1 cellular context compared by ENCODE assay signal in the genomic region with DNA sequence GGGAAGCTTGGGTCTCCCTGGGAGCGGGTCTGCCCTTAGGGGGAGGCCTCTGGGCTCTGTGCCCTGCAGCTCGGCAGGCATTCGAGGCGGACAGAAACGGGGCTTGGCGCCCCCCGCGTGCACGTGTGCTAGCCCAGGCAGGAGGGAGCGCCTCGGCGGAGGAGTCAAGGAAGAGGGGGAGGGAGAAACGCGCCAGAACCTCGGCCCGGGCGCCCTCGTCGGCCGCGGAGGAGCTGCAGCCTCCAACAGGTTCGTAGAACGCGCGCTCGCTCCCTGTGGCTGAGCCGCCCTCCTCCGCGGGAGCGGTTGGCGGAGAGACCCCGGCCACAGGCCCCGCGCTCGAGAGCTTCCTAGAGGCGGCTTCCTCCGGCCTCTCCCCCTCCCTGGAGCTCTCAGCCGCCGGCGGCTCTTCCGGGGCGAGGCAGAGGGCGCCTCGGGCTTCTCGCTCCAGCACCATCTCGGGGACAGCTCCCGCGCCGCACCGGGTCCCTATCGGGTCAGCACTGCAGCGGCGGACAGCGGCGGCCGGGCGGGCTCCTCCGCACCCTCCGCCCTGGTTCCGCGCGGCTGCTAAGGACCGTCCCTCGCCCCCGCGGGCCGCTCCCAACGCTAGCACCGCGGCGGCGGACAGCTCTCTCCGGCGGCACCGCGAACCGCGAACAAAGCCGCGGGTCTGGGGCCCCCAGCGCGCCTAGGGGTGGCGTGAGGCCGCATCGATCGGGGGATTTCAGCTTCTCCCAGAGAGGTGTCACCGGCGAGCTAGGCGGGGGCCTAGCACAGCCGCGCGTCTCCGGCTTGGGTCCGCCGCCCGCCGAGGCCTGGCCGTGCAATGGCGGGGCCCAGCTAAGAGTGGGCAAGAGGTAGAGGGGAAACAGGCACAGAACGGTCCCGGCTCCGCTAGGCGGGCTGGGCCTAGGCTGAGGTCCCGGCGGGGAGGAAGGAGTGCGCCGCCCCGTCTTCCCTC.
TF ChIP-seq lines count a peak whose summit lies in the region.

No MANE protein-coding gene starts in this region.

TF ChIP-seq in HepG2, 621 proteins besides CTCF, POLR2A, EP300 and RAD21 (continued from another document and continues in another):
- peak; percentile 100 for TF ChIP-seq ZNF570 (CRISPR knock-in tag; IDR thresholded peaks at IDR 0.05; ENCODE audit: borderline replicate concordance)
- peak; percentile 100 for TF ChIP-seq KLF6 (CRISPR knock-in tag; IDR thresholded peaks at IDR 0.05)
- TF ChIP-seq SMARCC2 (IDR thresholded peaks at IDR 0.05), result no peak
- TF ChIP-seq, protein P1, sequence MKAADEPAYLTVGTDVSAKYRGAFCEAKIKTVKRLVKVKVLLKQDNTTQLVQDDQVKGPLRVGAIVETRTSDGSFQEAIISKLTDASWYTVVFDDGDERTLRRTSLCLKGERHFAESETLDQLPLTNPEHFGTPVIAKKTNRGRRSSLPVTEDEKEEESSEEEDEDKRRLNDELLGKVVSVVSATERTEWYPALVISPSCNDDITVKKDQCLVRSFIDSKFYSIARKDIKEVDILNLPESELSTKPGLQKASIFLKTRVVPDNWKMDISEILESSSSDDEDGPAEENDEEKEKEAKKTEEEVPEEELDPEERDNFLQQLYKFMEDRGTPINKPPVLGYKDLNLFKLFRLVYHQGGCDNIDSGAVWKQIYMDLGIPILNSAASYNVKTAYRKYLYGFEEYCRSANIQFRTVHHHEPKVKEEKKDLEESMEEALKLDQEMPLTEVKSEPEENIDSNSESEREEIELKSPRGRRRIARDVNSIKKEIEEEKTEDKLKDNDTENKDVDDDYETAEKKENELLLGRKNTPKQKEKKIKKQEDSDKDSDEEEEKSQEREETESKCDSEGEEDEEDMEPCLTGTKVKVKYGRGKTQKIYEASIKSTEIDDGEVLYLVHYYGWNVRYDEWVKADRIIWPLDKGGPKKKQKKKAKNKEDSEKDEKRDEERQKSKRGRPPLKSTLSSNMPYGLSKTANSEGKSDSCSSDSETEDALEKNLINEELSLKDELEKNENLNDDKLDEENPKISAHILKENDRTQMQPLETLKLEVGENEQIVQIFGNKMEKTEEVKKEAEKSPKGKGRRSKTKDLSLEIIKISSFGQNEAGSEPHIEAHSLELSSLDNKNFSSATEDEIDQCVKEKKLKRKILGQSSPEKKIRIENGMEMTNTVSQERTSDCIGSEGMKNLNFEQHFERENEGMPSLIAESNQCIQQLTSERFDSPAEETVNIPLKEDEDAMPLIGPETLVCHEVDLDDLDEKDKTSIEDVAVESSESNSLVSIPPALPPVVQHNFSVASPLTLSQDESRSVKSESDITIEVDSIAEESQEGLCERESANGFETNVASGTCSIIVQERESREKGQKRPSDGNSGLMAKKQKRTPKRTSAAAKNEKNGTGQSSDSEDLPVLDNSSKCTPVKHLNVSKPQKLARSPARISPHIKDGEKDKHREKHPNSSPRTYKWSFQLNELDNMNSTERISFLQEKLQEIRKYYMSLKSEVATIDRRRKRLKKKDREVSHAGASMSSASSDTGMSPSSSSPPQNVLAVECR (CRISPR knock-in tag; IDR thresholded peaks at IDR 0.05; ENCODE audit: borderline replicate concordance), result peak; percentile 100
- TF ChIP-seq ZNF331 (CRISPR knock-in tag; IDR thresholded peaks at IDR 0.05), result peak; percentile 99
- TF ChIP-seq, protein P2, sequence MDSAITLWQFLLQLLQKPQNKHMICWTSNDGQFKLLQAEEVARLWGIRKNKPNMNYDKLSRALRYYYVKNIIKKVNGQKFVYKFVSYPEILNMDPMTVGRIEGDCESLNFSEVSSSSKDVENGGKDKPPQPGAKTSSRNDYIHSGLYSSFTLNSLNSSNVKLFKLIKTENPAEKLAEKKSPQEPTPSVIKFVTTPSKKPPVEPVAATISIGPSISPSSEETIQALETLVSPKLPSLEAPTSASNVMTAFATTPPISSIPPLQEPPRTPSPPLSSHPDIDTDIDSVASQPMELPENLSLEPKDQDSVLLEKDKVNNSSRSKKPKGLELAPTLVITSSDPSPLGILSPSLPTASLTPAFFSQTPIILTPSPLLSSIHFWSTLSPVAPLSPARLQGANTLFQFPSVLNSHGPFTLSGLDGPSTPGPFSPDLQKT (CRISPR knock-in tag; IDR thresholded peaks at IDR 0.05; ENCODE audit: borderline replicate concordance), result peak; percentile 99; the same call in 1 of the 2 replicates
- peak; percentile 100 for TF ChIP-seq ZNF790 (CRISPR knock-in tag; IDR thresholded peaks at IDR 0.05; ENCODE audit: borderline replicate concordance)
- peak; percentile 96 for TF ChIP-seq SMAD1 (CRISPR knock-in tag; IDR thresholded peaks at IDR 0.05; ENCODE audit: borderline replicate concordance, low read depth)
- TF ChIP-seq ZMYM3 (CRISPR knock-in tag; IDR thresholded peaks at IDR 0.05), result peak; percentile 36; the same call in 1 of the 2 replicates
- TF ChIP-seq, protein P3, sequence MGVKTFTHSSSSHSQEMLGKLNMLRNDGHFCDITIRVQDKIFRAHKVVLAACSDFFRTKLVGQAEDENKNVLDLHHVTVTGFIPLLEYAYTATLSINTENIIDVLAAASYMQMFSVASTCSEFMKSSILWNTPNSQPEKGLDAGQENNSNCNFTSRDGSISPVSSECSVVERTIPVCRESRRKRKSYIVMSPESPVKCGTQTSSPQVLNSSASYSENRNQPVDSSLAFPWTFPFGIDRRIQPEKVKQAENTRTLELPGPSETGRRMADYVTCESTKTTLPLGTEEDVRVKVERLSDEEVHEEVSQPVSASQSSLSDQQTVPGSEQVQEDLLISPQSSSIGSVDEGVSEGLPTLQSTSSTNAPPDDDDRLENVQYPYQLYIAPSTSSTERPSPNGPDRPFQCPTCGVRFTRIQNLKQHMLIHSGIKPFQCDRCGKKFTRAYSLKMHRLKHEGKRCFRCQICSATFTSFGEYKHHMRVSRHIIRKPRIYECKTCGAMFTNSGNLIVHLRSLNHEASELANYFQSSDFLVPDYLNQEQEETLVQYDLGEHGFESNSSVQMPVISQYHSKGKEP (CRISPR knock-in tag; IDR thresholded peaks at IDR 0.05), result peak; percentile 100
- TF ChIP-seq, protein P4, sequence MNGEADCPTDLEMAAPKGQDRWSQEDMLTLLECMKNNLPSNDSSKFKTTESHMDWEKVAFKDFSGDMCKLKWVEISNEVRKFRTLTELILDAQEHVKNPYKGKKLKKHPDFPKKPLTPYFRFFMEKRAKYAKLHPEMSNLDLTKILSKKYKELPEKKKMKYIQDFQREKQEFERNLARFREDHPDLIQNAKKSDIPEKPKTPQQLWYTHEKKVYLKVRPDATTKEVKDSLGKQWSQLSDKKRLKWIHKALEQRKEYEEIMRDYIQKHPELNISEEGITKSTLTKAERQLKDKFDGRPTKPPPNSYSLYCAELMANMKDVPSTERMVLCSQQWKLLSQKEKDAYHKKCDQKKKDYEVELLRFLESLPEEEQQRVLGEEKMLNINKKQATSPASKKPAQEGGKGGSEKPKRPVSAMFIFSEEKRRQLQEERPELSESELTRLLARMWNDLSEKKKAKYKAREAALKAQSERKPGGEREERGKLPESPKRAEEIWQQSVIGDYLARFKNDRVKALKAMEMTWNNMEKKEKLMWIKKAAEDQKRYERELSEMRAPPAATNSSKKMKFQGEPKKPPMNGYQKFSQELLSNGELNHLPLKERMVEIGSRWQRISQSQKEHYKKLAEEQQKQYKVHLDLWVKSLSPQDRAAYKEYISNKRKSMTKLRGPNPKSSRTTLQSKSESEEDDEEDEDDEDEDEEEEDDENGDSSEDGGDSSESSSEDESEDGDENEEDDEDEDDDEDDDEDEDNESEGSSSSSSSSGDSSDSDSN (CRISPR knock-in tag; IDR thresholded peaks at IDR 0.05), result peak; percentile 100
- peak; percentile 99 for TF ChIP-seq ZNF20 (CRISPR knock-in tag; IDR thresholded peaks at IDR 0.05)
- TF ChIP-seq SP140L (CRISPR knock-in tag; IDR thresholded peaks at IDR 0.05; ENCODE audit: borderline replicate concordance), result peak; percentile 100; the same call in 1 of the 2 replicates
- peak; percentile 97 for TF ChIP-seq XRCC5 (optimal IDR thresholded peaks at IDR 0.05; ENCODE audit: low read length)
- TF ChIP-seq CENPT (CRISPR knock-in tag; IDR thresholded peaks at IDR 0.05; ENCODE audit: low read depth), result peak; percentile 99
- peak; percentile 100 for TF ChIP-seq AHR (CRISPR knock-in tag; IDR thresholded peaks at IDR 0.05)
- TF ChIP-seq, protein P5, sequence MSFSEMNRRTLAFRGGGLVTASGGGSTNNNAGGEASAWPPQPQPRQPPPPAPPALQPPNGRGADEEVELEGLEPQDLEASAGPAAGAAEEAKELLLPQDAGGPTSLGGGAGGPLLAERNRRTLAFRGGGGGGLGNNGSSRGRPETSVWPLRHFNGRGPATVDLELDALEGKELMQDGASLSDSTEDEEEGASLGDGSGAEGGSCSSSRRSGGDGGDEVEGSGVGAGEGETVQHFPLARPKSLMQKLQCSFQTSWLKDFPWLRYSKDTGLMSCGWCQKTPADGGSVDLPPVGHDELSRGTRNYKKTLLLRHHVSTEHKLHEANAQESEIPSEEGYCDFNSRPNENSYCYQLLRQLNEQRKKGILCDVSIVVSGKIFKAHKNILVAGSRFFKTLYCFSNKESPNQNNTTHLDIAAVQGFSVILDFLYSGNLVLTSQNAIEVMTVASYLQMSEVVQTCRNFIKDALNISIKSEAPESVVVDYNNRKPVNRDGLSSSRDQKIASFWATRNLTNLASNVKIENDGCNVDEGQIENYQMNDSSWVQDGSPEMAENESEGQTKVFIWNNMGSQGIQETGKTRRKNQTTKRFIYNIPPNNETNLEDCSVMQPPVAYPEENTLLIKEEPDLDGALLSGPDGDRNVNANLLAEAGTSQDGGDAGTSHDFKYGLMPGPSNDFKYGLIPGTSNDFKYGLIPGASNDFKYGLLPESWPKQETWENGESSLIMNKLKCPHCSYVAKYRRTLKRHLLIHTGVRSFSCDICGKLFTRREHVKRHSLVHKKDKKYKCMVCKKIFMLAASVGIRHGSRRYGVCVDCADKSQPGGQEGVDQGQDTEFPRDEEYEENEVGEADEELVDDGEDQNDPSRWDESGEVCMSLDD (CRISPR knock-in tag; IDR thresholded peaks at IDR 0.05; ENCODE audit: borderline replicate concordance), result peak; percentile 99
- TF ChIP-seq ZNF10 (CRISPR knock-in tag; IDR thresholded peaks at IDR 0.05; ENCODE audit: borderline replicate concordance, low read depth), result no peak
- TF ChIP-seq ZNF30 (CRISPR knock-in tag; IDR thresholded peaks at IDR 0.05), result peak; percentile 100
- TF ChIP-seq FOXO1 (CRISPR knock-in tag; IDR thresholded peaks at IDR 0.05), result peak; percentile 99
- TF ChIP-seq SAFB2 (CRISPR knock-in tag; IDR thresholded peaks at IDR 0.05; ENCODE audit: borderline replicate concordance, low read depth), result peak; percentile 100
- peak; percentile 95 for TF ChIP-seq MED8 (CRISPR knock-in tag; IDR thresholded peaks at IDR 0.05; ENCODE audit: insufficient replicate concordance)
- TF ChIP-seq, protein P6, sequence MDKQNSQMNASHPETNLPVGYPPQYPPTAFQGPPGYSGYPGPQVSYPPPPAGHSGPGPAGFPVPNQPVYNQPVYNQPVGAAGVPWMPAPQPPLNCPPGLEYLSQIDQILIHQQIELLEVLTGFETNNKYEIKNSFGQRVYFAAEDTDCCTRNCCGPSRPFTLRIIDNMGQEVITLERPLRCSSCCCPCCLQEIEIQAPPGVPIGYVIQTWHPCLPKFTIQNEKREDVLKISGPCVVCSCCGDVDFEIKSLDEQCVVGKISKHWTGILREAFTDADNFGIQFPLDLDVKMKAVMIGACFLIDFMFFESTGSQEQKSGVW (CRISPR knock-in tag; IDR thresholded peaks at IDR 0.05; ENCODE audit: borderline replicate concordance), result peak; percentile 99
- peak; percentile 99 for TF ChIP-seq ZNF44 (CRISPR knock-in tag; IDR thresholded peaks at IDR 0.05)
- TF ChIP-seq CEBPB (IDR thresholded peaks at IDR 0.05; ENCODE audit: borderline replicate concordance, low read depth, low read length), result no peak
- TF ChIP-seq KLF16 (CRISPR knock-in tag; IDR thresholded peaks at IDR 0.05), result peak; percentile 99 to 100
- TF ChIP-seq, protein P7, sequence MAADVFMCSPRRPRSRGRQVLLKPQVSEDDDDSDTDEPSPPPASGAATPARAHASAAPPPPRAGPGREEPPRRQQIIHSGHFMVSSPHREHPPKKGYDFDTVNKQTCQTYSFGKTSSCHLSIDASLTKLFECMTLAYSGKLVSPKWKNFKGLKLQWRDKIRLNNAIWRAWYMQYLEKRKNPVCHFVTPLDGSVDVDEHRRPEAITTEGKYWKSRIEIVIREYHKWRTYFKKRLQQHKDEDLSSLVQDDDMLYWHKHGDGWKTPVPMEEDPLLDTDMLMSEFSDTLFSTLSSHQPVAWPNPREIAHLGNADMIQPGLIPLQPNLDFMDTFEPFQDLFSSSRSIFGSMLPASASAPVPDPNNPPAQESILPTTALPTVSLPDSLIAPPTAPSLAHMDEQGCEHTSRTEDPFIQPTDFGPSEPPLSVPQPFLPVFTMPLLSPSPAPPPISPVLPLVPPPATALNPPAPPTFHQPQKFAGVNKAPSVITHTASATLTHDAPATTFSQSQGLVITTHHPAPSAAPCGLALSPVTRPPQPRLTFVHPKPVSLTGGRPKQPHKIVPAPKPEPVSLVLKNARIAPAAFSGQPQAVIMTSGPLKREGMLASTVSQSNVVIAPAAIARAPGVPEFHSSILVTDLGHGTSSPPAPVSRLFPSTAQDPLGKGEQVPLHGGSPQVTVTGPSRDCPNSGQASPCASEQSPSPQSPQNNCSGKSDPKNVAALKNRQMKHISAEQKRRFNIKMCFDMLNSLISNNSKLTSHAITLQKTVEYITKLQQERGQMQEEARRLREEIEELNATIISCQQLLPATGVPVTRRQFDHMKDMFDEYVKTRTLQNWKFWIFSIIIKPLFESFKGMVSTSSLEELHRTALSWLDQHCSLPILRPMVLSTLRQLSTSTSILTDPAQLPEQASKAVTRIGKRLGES (CRISPR knock-in tag; IDR thresholded peaks at IDR 0.05; ENCODE audit: borderline replicate concordance), result peak; percentile 98
- TF ChIP-seq FIP1L1 (IDR thresholded peaks at IDR 0.05; ENCODE audit: borderline replicate concordance, insufficient read depth, low read depth, low read length), result no peak
- TF ChIP-seq ZNF230 (CRISPR knock-in tag; IDR thresholded peaks at IDR 0.05), result peak; percentile 100
- peak; percentile 100 for TF ChIP-seq ZNF225 (CRISPR knock-in tag; IDR thresholded peaks at IDR 0.05)
- TF ChIP-seq, protein P8, sequence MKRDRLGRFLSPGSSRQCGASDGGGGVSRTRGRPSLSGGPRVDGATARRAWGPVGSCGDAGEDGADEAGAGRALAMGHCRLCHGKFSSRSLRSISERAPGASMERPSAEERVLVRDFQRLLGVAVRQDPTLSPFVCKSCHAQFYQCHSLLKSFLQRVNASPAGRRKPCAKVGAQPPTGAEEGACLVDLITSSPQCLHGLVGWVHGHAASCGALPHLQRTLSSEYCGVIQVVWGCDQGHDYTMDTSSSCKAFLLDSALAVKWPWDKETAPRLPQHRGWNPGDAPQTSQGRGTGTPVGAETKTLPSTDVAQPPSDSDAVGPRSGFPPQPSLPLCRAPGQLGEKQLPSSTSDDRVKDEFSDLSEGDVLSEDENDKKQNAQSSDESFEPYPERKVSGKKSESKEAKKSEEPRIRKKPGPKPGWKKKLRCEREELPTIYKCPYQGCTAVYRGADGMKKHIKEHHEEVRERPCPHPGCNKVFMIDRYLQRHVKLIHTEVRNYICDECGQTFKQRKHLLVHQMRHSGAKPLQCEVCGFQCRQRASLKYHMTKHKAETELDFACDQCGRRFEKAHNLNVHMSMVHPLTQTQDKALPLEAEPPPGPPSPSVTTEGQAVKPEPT (CRISPR knock-in tag; IDR thresholded peaks at IDR 0.05; ENCODE audit: low read depth), result peak; percentile 99
- TF ChIP-seq MAFG (CRISPR knock-in tag; IDR thresholded peaks at IDR 0.05), result peak; percentile 91
- TF ChIP-seq U2AF2 (IDR thresholded peaks at IDR 0.05; ENCODE audit: low read depth, low read length), result no peak
- TF ChIP-seq PHF5A (CRISPR knock-in tag; IDR thresholded peaks at IDR 0.05; ENCODE audit: low read depth, unreplicated experiment), result peak; percentile 95
